9 cellular contexts compared by ENCODE assay signal in the genomic region with DNA sequence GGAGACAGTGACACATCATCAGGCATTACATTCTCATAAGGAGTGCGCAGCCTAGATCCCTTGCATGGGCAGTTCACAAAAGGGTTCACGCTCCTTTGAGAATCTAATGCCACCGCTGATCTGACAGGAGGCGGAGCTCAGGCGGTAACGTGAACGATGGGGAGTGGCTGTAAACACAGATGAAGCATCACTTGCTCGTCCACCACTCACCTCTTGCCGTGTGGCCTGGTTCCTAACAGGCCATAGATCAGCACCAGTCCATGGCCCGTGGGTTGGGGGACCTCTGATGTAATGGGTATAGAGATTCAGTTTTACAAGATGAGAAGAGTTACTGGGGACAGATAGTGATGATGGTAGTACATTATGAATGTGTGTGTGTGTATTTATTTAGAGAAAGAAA.
"Had no signal": no experiment of that assay in that cellular context is flagged by ENCODE, and none has a peak within 500 bp of the region (broad histone marks: within the 10 kb centered on the region; RNA-seq: fewer than 3 reads in every experiment).

No MANE protein-coding gene starts in this region.

- ATAC-seq: GM23338, HCT116 had no signal

- H3K4me1 ChIP-seq: HAP-1 had no signal

- H3K4me2 ChIP-seq: GM23338 had no signal

- H3K4me3 ChIP-seq: GM23248, GM23338, HAP-1 had no signal

- H3K27ac ChIP-seq: GM23248 had no signal

- H2AFZ ChIP-seq: GM23248, GM23338 had no signal

- H3K9me3 ChIP-seq: HAP-1 had no signal

- H3K9ac ChIP-seq: GM23248 had no signal

- DNase-seq: GM23248, GOT3, H7, H9, HCEC 1CT, HFFc6 had no signal

- H3K36me3 ChIP-seq: HAP-1 had no signal
